In genomic region chr22:42296381-42296853, GRCh38 we compare ENCODE assay signal across 1 cellular context.
TF ChIP-seq lines count a peak whose summit lies in the region.

No MANE protein-coding gene starts in this region.

TF ChIP-seq in H1, 55 proteins besides CTCF, POLR2A, EP300 and RAD21:
- TF ChIP-seq JUN (IDR thresholded peaks at IDR 0.05; ENCODE audit: low read depth, low read length) = no peak
- peak; percentile 56; the same call in 1 of the 2 replicates for TF ChIP-seq YY1 (IDR thresholded peaks at IDR 0.05; ENCODE audit: low read depth, low read length)
- TF ChIP-seq KDM4A (IDR thresholded peaks at IDR 0.05; ENCODE audit: low read depth, low read length, severe bottlenecking) = no peak
- no peak for TF ChIP-seq ATF3 (IDR thresholded peaks at IDR 0.05; ENCODE audit: insufficient read depth, low read depth, low read length)
